1 cellular context compared by ENCODE assay signal in genomic region chr17:68511671-68512246, GRCh38.
TF ChIP-seq lines count a peak whose summit lies in the region.

No MANE protein-coding gene starts in this region.

TF ChIP-seq in HepG2, 621 proteins besides CTCF, POLR2A, EP300 and RAD21 (continued from another document and continues in another):
- TF ChIP-seq, protein P1, sequence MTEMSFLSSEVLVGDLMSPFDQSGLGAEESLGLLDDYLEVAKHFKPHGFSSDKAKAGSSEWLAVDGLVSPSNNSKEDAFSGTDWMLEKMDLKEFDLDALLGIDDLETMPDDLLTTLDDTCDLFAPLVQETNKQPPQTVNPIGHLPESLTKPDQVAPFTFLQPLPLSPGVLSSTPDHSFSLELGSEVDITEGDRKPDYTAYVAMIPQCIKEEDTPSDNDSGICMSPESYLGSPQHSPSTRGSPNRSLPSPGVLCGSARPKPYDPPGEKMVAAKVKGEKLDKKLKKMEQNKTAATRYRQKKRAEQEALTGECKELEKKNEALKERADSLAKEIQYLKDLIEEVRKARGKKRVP (CRISPR knock-in tag; IDR thresholded peaks at IDR 0.05): peak in 1 of 2 experiments; percentile 46; a peak in 2 of 4 replicates
- TF ChIP-seq MAFF (IDR thresholded peaks at IDR 0.05; ENCODE audit: low read depth, low read length): no peak
- TF ChIP-seq SCMH1 (CRISPR knock-in tag; IDR thresholded peaks at IDR 0.05; ENCODE audit: borderline replicate concordance): no peak
- TF ChIP-seq ZNF839 (CRISPR knock-in tag; IDR thresholded peaks at IDR 0.05; ENCODE audit: borderline replicate concordance): peak; percentile 69
- 0 out of 2 replicates have a peak, but pooled peaks have one; percentile 62 for TF ChIP-seq HINFP (CRISPR knock-in tag; IDR thresholded peaks at IDR 0.05; ENCODE audit: low read depth)
- TF ChIP-seq, protein P2, sequence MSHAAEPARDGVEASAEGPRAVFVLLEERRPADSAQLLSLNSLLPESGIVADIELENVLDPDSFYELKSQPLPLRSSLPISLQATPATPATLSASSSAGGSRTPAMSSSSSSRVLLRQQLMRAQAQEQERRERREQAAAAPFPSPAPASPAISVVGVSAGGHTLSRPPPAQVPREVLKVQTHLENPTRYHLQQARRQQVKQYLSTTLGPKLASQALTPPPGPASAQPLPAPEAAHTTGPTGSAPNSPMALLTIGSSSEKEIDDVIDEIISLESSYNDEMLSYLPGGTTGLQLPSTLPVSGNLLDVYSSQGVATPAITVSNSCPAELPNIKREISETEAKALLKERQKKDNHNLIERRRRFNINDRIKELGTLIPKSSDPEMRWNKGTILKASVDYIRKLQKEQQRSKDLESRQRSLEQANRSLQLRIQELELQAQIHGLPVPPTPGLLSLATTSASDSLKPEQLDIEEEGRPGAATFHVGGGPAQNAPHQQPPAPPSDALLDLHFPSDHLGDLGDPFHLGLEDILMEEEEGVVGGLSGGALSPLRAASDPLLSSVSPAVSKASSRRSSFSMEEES (CRISPR knock-in tag; IDR thresholded peaks at IDR 0.05): peak; percentile 50; the same call in 1 of the 2 replicates
- no peak; the same call in 1 of the 2 replicates for TF ChIP-seq MYPOP (CRISPR knock-in tag; IDR thresholded peaks at IDR 0.05)
- no peak; the same call in 1 of the 2 replicates for TF ChIP-seq PITX1 (CRISPR knock-in tag; IDR thresholded peaks at IDR 0.05)
- no peak for TF ChIP-seq TEAD2 (CRISPR knock-in tag; IDR thresholded peaks at IDR 0.05)
- TF ChIP-seq ZMAT3 (CRISPR knock-in tag; conservative IDR thresholded peaks at IDR 0.05): peak; percentile 25
- no peak for TF ChIP-seq HNF4G (IDR thresholded peaks at IDR 0.05; ENCODE audit: borderline replicate concordance, low read depth, low read length)
- peak; percentile 88 for TF ChIP-seq HNF4G (CRISPR knock-in tag; IDR thresholded peaks at IDR 0.05; ENCODE audit: borderline replicate concordance, low read depth)
- peak; percentile 84; the same call in 1 of the 2 replicates for TF ChIP-seq ZNF547 (CRISPR knock-in tag; IDR thresholded peaks at IDR 0.05)
- peak; percentile 77 for TF ChIP-seq FOXK2 (IDR thresholded peaks at IDR 0.05)
- TF ChIP-seq FOXK1 (CRISPR knock-in tag; IDR thresholded peaks at IDR 0.05; ENCODE audit: borderline replicate concordance, low read depth): peak; percentile 56; the same call in 1 of the 2 replicates
- TF ChIP-seq NCOA2 (CRISPR knock-in tag; IDR thresholded peaks at IDR 0.05): peak; percentile 52
- 0 out of 2 replicates have a peak, but pooled peaks have one; percentile 30 for TF ChIP-seq ZFP1 (CRISPR knock-in tag; IDR thresholded peaks at IDR 0.05)
- TF ChIP-seq NFKB2 (CRISPR knock-in tag; IDR thresholded peaks at IDR 0.05; ENCODE audit: borderline replicate concordance): peak; percentile 54
- TF ChIP-seq CEBPG (CRISPR knock-in tag; IDR thresholded peaks at IDR 0.05): 0 out of 2 replicates have a peak, but pooled peaks have one; percentile 15
- 0 out of 2 replicates have a peak, but pooled peaks have one; percentile 17 for TF ChIP-seq ZNF367 (CRISPR knock-in tag; IDR thresholded peaks at IDR 0.05; ENCODE audit: borderline replicate concordance)
- peak; percentile 20; the same call in 1 of the 2 replicates for TF ChIP-seq ZNF414 (CRISPR knock-in tag; IDR thresholded peaks at IDR 0.05)
- TF ChIP-seq, protein P3, sequence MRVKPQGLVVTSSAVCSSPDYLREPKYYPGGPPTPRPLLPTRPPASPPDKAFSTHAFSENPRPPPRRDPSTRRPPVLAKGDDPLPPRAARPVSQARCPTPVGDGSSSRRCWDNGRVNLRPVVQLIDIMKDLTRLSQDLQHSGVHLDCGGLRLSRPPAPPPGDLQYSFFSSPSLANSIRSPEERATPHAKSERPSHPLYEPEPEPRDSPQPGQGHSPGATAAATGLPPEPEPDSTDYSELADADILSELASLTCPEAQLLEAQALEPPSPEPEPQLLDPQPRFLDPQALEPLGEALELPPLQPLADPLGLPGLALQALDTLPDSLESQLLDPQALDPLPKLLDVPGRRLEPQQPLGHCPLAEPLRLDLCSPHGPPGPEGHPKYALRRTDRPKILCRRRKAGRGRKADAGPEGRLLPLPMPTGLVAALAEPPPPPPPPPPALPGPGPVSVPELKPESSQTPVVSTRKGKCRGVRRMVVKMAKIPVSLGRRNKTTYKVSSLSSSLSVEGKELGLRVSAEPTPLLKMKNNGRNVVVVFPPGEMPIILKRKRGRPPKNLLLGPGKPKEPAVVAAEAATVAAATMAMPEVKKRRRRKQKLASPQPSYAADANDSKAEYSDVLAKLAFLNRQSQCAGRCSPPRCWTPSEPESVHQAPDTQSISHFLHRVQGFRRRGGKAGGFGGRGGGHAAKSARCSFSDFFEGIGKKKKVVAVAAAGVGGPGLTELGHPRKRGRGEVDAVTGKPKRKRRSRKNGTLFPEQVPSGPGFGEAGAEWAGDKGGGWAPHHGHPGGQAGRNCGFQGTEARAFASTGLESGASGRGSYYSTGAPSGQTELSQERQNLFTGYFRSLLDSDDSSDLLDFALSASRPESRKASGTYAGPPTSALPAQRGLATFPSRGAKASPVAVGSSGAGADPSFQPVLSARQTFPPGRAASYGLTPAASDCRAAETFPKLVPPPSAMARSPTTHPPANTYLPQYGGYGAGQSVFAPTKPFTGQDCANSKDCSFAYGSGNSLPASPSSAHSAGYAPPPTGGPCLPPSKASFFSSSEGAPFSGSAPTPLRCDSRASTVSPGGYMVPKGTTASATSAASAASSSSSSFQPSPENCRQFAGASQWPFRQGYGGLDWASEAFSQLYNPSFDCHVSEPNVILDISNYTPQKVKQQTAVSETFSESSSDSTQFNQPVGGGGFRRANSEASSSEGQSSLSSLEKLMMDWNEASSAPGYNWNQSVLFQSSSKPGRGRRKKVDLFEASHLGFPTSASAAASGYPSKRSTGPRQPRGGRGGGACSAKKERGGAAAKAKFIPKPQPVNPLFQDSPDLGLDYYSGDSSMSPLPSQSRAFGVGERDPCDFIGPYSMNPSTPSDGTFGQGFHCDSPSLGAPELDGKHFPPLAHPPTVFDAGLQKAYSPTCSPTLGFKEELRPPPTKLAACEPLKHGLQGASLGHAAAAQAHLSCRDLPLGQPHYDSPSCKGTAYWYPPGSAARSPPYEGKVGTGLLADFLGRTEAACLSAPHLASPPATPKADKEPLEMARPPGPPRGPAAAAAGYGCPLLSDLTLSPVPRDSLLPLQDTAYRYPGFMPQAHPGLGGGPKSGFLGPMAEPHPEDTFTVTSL (CRISPR knock-in tag; IDR thresholded peaks at IDR 0.05; ENCODE audit: borderline replicate concordance): peak; percentile 9; the same call in 1 of the 2 replicates
- peak; percentile 75 for TF ChIP-seq ISL2 (CRISPR knock-in tag; IDR thresholded peaks at IDR 0.05)
- no peak for TF ChIP-seq REPIN1 (CRISPR knock-in tag; IDR thresholded peaks at IDR 0.05; ENCODE audit: borderline replicate concordance, low read depth)
- peak; percentile 66; the same call in 1 of the 2 replicates for TF ChIP-seq ZNF639 (CRISPR knock-in tag; conservative IDR thresholded peaks at IDR 0.05)
- TF ChIP-seq ETV5 (CRISPR knock-in tag; IDR thresholded peaks at IDR 0.05; ENCODE audit: borderline replicate concordance): peak; percentile 67
- TF ChIP-seq DMAP1 (CRISPR knock-in tag; IDR thresholded peaks at IDR 0.05): peak; percentile 60; the same call in 1 of the 2 replicates
- TF ChIP-seq NFAT5 (CRISPR knock-in tag; IDR thresholded peaks at IDR 0.05): 0 out of 2 replicates have a peak, but pooled peaks have one; percentile 55
- TF ChIP-seq, protein P4, sequence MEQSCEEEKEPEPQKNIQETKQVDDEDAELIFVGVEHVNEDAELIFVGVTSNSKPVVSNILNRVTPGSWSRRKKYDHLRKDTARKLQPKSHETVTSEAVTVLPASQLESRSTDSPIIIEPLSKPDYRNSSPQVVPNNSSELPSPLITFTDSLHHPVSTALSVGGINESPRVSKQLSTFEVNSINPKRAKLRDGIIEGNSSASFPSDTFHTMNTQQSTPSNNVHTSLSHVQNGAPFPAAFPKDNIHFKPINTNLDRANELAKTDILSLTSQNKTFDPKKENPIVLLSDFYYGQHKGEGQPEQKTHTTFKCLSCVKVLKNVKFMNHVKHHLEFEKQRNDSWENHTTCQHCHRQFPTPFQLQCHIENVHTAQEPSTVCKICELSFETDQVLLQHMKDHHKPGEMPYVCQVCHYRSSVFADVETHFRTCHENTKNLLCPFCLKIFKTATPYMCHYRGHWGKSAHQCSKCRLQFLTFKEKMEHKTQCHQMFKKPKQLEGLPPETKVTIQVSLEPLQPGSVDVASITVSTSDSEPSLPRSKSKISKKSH (CRISPR knock-in tag; IDR thresholded peaks at IDR 0.05; ENCODE audit: borderline replicate concordance): peak; percentile 61; the same call in 1 of the 2 replicates
- 0 out of 2 replicates have a peak, but pooled peaks have one; percentile 31 for TF ChIP-seq ZIK1 (CRISPR knock-in tag; IDR thresholded peaks at IDR 0.05; ENCODE audit: borderline replicate concordance, low read depth)
